ENCODE assay signal across 8 cellular contexts in the genomic region with DNA sequence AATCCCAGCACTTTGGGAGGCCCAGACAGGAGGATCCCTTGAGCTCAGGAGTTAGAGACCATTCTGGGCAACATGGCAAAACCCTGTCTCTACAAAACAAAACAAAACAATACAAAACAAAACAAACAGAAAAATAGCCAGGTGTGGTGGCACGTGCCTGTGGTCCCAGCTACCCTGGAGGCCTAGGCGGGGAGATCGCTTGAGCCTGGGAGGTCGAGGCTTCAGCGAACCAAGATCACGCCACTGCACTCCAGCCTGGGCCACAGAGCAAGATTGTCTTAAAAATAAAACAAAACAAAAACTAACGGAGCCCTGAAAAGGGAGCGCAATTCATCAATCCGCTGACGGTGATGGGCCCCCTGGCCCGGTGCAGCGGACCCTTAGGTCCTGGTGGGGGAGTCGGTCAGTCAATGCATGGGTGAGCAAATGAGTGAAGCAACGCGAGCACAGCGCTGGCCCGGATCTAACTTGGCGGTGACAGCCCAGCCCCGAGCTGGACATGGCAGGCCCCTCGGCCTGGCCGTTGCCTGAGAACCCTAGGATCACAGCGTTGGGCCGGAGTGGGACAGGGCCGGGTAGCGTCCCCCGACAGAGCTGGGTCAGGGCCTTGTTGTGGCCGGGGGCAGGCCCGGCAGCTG. TPM values are rescaled to one million over a fixed set of nuclear protein-coding genes. Genes with fewer than 3 reads are reported as not detected.
A peak's percentile ranks its signal among the peaks of the same experiment; 100 is the strongest.
DNase-seq lines count a peak whose midpoint lies in the region; ATAC-seq, FAIRE-seq and TF ChIP-seq lines count a peak whose summit lies in the region.

No MANE protein-coding gene starts in this region.

- H4K20me1 ChIP-seq in K562 (replicated peaks; ENCODE audit: control insufficient read depth, insufficient read depth, low read length): no peaks in the 10 kb centered on the region
- H4K20me1 ChIP-seq in keratinocyte (ENCODE audit: control insufficient read depth, extremely low read depth, insufficient read depth, low read length): no peaks in the 10 kb centered on the region
- no peaks in the 10 kb centered on the region for H4K20me1 ChIP-seq in hepatocyte (ENCODE audit: insufficient read depth, poor library complexity, severe bottlenecking)

- TF ChIP-seq EP300 in K562 (IDR thresholded peaks at IDR 0.05; ENCODE audit: low read length): no peak

- H3K27ac ChIP-seq in K562 (ENCODE audit: extremely low read depth, low read depth, low read length) (peak overlapping the region; percentile 89), keratinocyte (ENCODE audit: control insufficient read depth, insufficient read depth, low read length) (peak overlapping the region; percentile 75), temporal lobe (ENCODE audit: low read depth, low read length) (peak overlapping the region; percentile 56), hepatocyte (no peak overlapping the region)

- in situ Hi-C loops in K562 (cut with MboI): no loop called here

- no peak for TF ChIP-seq POLR2A in K562 (conservative IDR thresholded peaks at IDR 0.05)

- CTCF ChIA-PET in activated naive CD4-positive, alpha-beta T cell treated with anti-CD3 and anti-CD28 coated beads, Interleukin-2, amount 10 ng/mL, durations not matched to agents 7 days and 5 days (lab: Charles Lee): interaction anchor here (0.6 to 1.5 kb wide), 3 partner anchors 15 to 221 kb away, joined by 3 to 5 read pairs (median 3); no protein-coding TSS in a partner anchor
- CTCF ChIA-PET in K562 (lab: Yijun Ruan, JAX; ENCODE audit: low intra/inter-chr PET ratio): no interaction called here

- peak overlapping the region; percentile 82 for H3K4me3 Mint-ChIP-seq in activated naive CD4-positive, alpha-beta T cell treated with anti-CD3 and anti-CD28 coated beads, Interleukin-2, amount 10 ng/mL, durations not matched to agents 7 days and 5 days

- no TSS peak for BruUV-seq in K562 (replicated peaks; lab: Mats Ljungman, UMichigan)

- peak; percentile 66 for ATAC-seq in K562

- H2AFZ ChIP-seq in K562 (ENCODE audit: low read depth, low read length) (peak overlapping the region; percentile 85), keratinocyte (ENCODE audit: control insufficient read depth, low read length) (peak overlapping the region; percentile 66), hepatocyte (no peak overlapping the region)

- H3K9me3 ChIP-seq in K562 (replicated peaks; ENCODE audit: control insufficient read depth, insufficient read depth, low read depth, low read length) (no peaks in the 10 kb centered on the region), keratinocyte (ENCODE audit: control insufficient read depth, low read depth, low read length) (no peaks in the 10 kb centered on the region), hepatocyte (ENCODE audit: low read depth) (no peaks in the 10 kb centered on the region)

- dilution Hi-C loops in keratinocyte (cut with MboI; ENCODE audit: extremely low pct_ligation_motif_present, low sequenced_read_pairs): no loop called here

- H3K36me3 Mint-ChIP-seq in activated naive CD4-positive, alpha-beta T cell treated with anti-CD3 and anti-CD28 coated beads, Interleukin-2, amount 10 ng/mL, durations not matched to agents 7 days and 5 days: peaks cover 38% of the 10 kb centered on the region

- peak overlapping the region; percentile 96 for H3K27ac Mint-ChIP-seq in activated naive CD4-positive, alpha-beta T cell treated with anti-CD3 and anti-CD28 coated beads, Interleukin-2, amount 10 ng/mL, durations not matched to agents 7 days and 5 days

- intact Hi-C loops in K562 (cut with micrococcal nuclease): loop anchor here (2.0 kb wide), 1 partner anchor 16 kb away; no protein-coding TSS in a partner anchor

- H3K4me1 Mint-ChIP-seq in activated naive CD4-positive, alpha-beta T cell treated with anti-CD3 and anti-CD28 coated beads, Interleukin-2, amount 10 ng/mL, durations not matched to agents 7 days and 5 days: peaks cover 86% of the 10 kb centered on the region

- POLR2A ChIA-PET in K562 (lab: Yijun Ruan, JAX): interaction anchor here (0.6 to 1.3 kb wide), 4 partner anchors 9 to 325 kb away, joined by 3 read pairs; no protein-coding TSS in a partner anchor

- H3K27me3 Mint-ChIP-seq in activated naive CD4-positive, alpha-beta T cell treated with anti-CD3 and anti-CD28 coated beads, Interleukin-2, amount 10 ng/mL, durations not matched to agents 7 days and 5 days: peaks cover 61% of the 10 kb centered on the region

- H3K27me3 ChIP-seq in K562 (ENCODE audit: control insufficient read depth in 2 of 2, insufficient read depth in 2 of 2, low read length in 2 of 2) (no peaks in the 10 kb centered on the region), keratinocyte (ENCODE audit: control insufficient read depth, extremely low read depth, insufficient read depth, low read length) (no peaks in the 10 kb centered on the region), hepatocyte (no peaks in the 10 kb centered on the region)

- H3K9ac ChIP-seq in K562 (ENCODE audit: insufficient read depth in 1 of 2, low read depth in 2 of 2, low read length in 2 of 2): peak overlapping the region; percentile 81 to 96
- H3K9ac ChIP-seq in keratinocyte (ENCODE audit: control insufficient read depth, extremely low read depth, insufficient read depth, low read length): peak overlapping the region; percentile 85

- peak; percentile 36 for DNase-seq in activated naive CD4-positive, alpha-beta T cell treated with anti-CD3 and anti-CD28 coated beads, Interleukin-2, amount 10 ng/mL, durations not matched to agents 7 days and 5 days
- DNase-seq in activated naive CD4-positive, alpha-beta T cell (lab: John Stamatoyannopoulos, UW): no peak
- DNase-seq in HT-29 (ENCODE audit: low spot score): peak; percentile 22
- DNase-seq in K562 (ENCODE audit: extremely low read depth in 1 of 4, low spot score in 3 of 4): peak in 2 of 4 experiments; percentile 60 to 61
- no peak for DNase-seq in keratinocyte (ENCODE audit: low read depth, low spot score)
- DNase-seq in hepatocyte (ENCODE audit: low spot score): no peak
- DNase-seq in NCI-H2171 (lab: John Stamatoyannopoulos, UW): no peak

- FAIRE-seq in K562 (lab: Jason Lieb, UNC) (no peak), keratinocyte (lab: Jason Lieb, UNC) (no peak)

- peak overlapping the region; percentile 50 for H3K4me3 ChIP-seq in K562
- H3K4me3 ChIP-seq in keratinocyte (ENCODE audit: control insufficient read depth in 2 of 3, extremely low read depth in 1 of 3, insufficient read depth in 2 of 3, low read depth in 1 of 3, low read length in 3 of 3): peak overlapping the region; percentile 67 to 79 (median 77)
- no peak overlapping the region for H3K4me3 ChIP-seq in hepatocyte

- H3K4me1 ChIP-seq in K562 (replicated peaks in 1 of 2; ENCODE audit: control insufficient read depth in 2 of 2, insufficient read depth in 2 of 2, low read length in 2 of 2): peaks cover 22 to 35% of the 10 kb centered on the region in 2 experiments
- H3K4me1 ChIP-seq in keratinocyte (ENCODE audit: control insufficient read depth, extremely low read depth, insufficient read depth, low read length): peaks cover 29% of the 10 kb centered on the region
- H3K4me1 ChIP-seq in hepatocyte (ENCODE audit: insufficient read depth): peaks cover 3% of the 10 kb centered on the region

- peaks cover 8% of the 10 kb centered on the region for H3K9me3 Mint-ChIP-seq in activated naive CD4-positive, alpha-beta T cell treated with anti-CD3 and anti-CD28 coated beads, Interleukin-2, amount 10 ng/mL, durations not matched to agents 7 days and 5 days

- TF ChIP-seq CTCF in K562 (IDR thresholded peaks at IDR 0.05 in 2 of 3, conservative IDR thresholded peaks at IDR 0.05 in 1 of 3; ENCODE audit: insufficient read depth in 2 of 3, low read depth in 1 of 3, low read length in 3 of 3) (0 out of 6 replicates have a peak, but pooled peaks of 1 of the 3 experiments have one; percentile 8), keratinocyte (optimal IDR thresholded peaks at IDR 0.05 in 1 of 3, IDR thresholded peaks at IDR 0.05 in 1 of 3, conservative IDR thresholded peaks at IDR 0.05 in 1 of 3; ENCODE audit: extremely low read depth in 1 of 3, insufficient read depth in 2 of 3, low read length in 3 of 3) (no peak), hepatocyte (IDR thresholded peaks at IDR 0.05; ENCODE audit: poor library complexity) (no peak)

- 36% methylated on average over 28 of the region's 28 CpGs for WGBS in K562 (ENCODE audit: insufficient coverage, low coverage, missing lambda C conversion rate)
- WGBS in hepatocyte (ENCODE audit: low lambda C conversion rate, missing lambda C conversion rate): 97% methylated on average over 24 of the region's 28 CpGs

- no peaks in the 10 kb centered on the region for H3K36me3 ChIP-seq in K562 (ENCODE audit: control insufficient read depth, insufficient read depth, low read length)
- no peaks in the 10 kb centered on the region for H3K36me3 ChIP-seq in keratinocyte (ENCODE audit: control insufficient read depth in 2 of 2, extremely low read depth in 1 of 2, insufficient read depth in 2 of 2, low read length in 2 of 2)
- no peaks in the 10 kb centered on the region for H3K36me3 ChIP-seq in hepatocyte (replicated peaks; ENCODE audit: insufficient read depth, low read depth)

- no peaks in the 10 kb centered on the region for H3K9me2 ChIP-seq in hepatocyte (replicated peaks; ENCODE audit: insufficient read depth)

- TF ChIP-seq RAD21 in K562 (CRISPR knock-in tag; conservative IDR thresholded peaks at IDR 0.05 in 1 of 2, IDR thresholded peaks at IDR 0.05 in 1 of 2): no peak

- H3K79me2 ChIP-seq in K562 (ENCODE audit: control insufficient read depth, insufficient read depth, low read length): peaks cover 10% of the 10 kb centered on the region; the same call in 2 of the 3 replicates
- H3K79me2 ChIP-seq in keratinocyte (ENCODE audit: control insufficient read depth, insufficient read depth, low read length): no peaks in the 10 kb centered on the region
- H3K79me2 ChIP-seq in hepatocyte: no peaks in the 10 kb centered on the region

- H3K4me2 ChIP-seq in K562 (ENCODE audit: insufficient read depth, low read length) (peak overlapping the region; percentile 75), keratinocyte (ENCODE audit: control insufficient read depth, extremely low read depth, insufficient read depth, low read depth, low read length) (peak overlapping the region; percentile 89), hepatocyte (no peak overlapping the region)

- H3K9me1 ChIP-seq in K562 (ENCODE audit: control insufficient read depth, insufficient read depth, low read length) (no peaks in the 10 kb centered on the region), keratinocyte (ENCODE audit: control insufficient read depth, extremely low read depth, insufficient read depth, low read length) (no peaks in the 10 kb centered on the region)

RNA-seq across cellular contexts. Expression of a gene that starts 52.4 kb away (rescaled TPM):
- total RNA-seq in HT-29 (2014; rRNA removed; shearing (Covaris generic)): 11.8 and 12.8 TPM in 2 replicates
- 33.0 and 98.2 TPM in 2 replicates for total RNA-seq in K562 (2011; cell fraction: chromatin; rRNA removed; ENCODE audit: low replicate concordance)
- total RNA-seq in K562 (2011; cell fraction: nucleolus; rRNA removed): 9.7 and 20.7 TPM in 2 replicates
- total RNA-seq in K562 (2011; cell fraction: nucleoplasm; rRNA removed): 25.2 and 32.3 TPM in 2 replicates
- total RNA-seq in K562 (2014; rRNA removed) (37.9 and 52.4 TPM in 2 replicates), K562 (2014; rRNA removed; fragmentation: Illumina TruSeq; extraction: Trizol) (56.0 and 62.5 TPM in 2 replicates), K562 (2015; rRNA removed; fragmentation: Illumina TruSeq; extraction: Trizol) (49.5 and 51.5 TPM in 2 replicates), K562 (2021) (43.4 and 43.9 TPM in 2 replicates), temporal lobe (4.2 TPM), hepatocyte (3.5 and 4.3 TPM in 2 replicates)
- polyA plus RNA-seq in K562 (2011; rRNA removed) (36.5 and 45.5 TPM in 2 replicates), K562 (2014; fragmentation: Illumina TruSeq; extraction: Trizol) (28.0 and 41.6 TPM in 2 replicates), K562 (2014; fragmentation: Nextera tagmentation; extraction: Ambion mirVana) (10 to 100 TPM; 21.0 to 29.7 TPM), K562 (2014; rRNA removed) (22.6 and 35.7 TPM in 2 replicates), keratinocyte (0.94 to 4.4 TPM (median 3.2 TPM) in 3 replicates), hepatocyte (1.7 and 2.9 TPM in 2 replicates)
- 13.9 and 18.1 TPM in 2 replicates for polyA plus RNA-seq in K562 (2011; cell fraction: cytosol; rRNA removed)
- 47.2 and 66.0 TPM in 2 replicates for polyA plus RNA-seq in K562 (2011; cell fraction: nucleus; rRNA removed)
- polyA plus RNA-seq in K562 (2012): 24.4 and 33.5 TPM in 2 replicates
- 76.2 and 80.4 TPM in 2 replicates for polyA minus RNA-seq in K562 (2011; rRNA and poly(A)+ RNA removed)
- 11.6 and 17.2 TPM in 2 replicates for polyA minus RNA-seq in K562 (2011; cell fraction: cytosol; rRNA and poly(A)+ RNA removed)
- 14.8 and 27.4 TPM in 2 replicates for polyA minus RNA-seq in K562 (2011; cell fraction: nucleus; rRNA and poly(A)+ RNA removed)
- 0.12 TPM for polyA plus RNA-seq in keratinocyte (2011; ENCODE audit: low read depth)
- 0.99 and 1.8 TPM in 2 replicates for polyA plus RNA-seq in keratinocyte (2011; cell fraction: cytosol; rRNA removed)
- 2.0 and 2.7 TPM in 2 replicates for polyA plus RNA-seq in keratinocyte (2011; cell fraction: nucleus; rRNA removed)
- polyA plus RNA-seq in keratinocyte (2012; ENCODE audit: low replicate concordance): 0.39 and 4.0 TPM in 2 replicates
- polyA minus RNA-seq in keratinocyte: 1.8 to 9.2 TPM (median 2.3 TPM) in 3 replicates
- polyA minus RNA-seq in keratinocyte (2011; cell fraction: cytosol; rRNA and poly(A)+ RNA removed): 2.1 TPM
- 1.6 and 4.5 TPM in 2 replicates for polyA minus RNA-seq in keratinocyte (2011; cell fraction: nucleus; rRNA and poly(A)+ RNA removed)

Comparison
In these comparisons a context has a peak if more than half of its experiments do, and no peak if none do; other contexts are left out.
1. DNase-seq: peak in activated naive CD4-positive, alpha-beta T cell treated with anti-CD3 and anti-CD28 coated beads, Interleukin-2, amount 10 ng/mL, durations not matched to agents 7 days and 5 days (single experiment) and HT-29 (single experiment); none in activated naive CD4-positive, alpha-beta T cell (0 of 4), keratinocyte (single experiment), hepatocyte (single experiment) and NCI-H2171 (single experiment).